Comparison of ENCODE assay signal across 30 cellular contexts in genomic region chr13:36115306-36115705, GRCh38. TPM values are rescaled to one million over a fixed set of nuclear protein-coding genes. Genes with fewer than 3 reads are reported as not detected.
"Had no signal": no experiment of that assay in that cellular context is flagged by ENCODE, and none has a peak within 500 bp of the region (broad histone marks: within the 10 kb centered on the region; RNA-seq: fewer than 3 reads in every experiment).

No MANE protein-coding gene starts in this region.

- ATAC-seq: activated CD4-positive, alpha-beta T cell treated with anti-CD3 and anti-CD28 coated beads for 36 hours; activated CD8-positive, alpha-beta memory T cell treated with anti-CD3 and anti-CD28 coated beads, Interleukin-2, amount 10 ng/mL, durations not matched to agents 7 days and 5 days; activated CD8-positive, alpha-beta T cell treated with anti-CD3 and anti-CD28 coated beads, Interleukin-2, amount 10 ng/mL, durations not matched to agents 7 days and 5 days; activated naive CD8-positive, alpha-beta T cell treated with anti-CD3 and anti-CD28 coated beads, Interleukin-2, amount 50 U/mL, for 24 hours; body of pancreas; esophagus mucosa had no signal

- DNase-seq: activated CD4-positive, alpha-beta memory T cell treated with anti-CD3 and anti-CD28 coated beads for 36 hours; activated CD4-positive, alpha-beta T cell treated with anti-CD3 and anti-CD28 coated beads for 36 hours; activated CD4-positive, alpha-beta T cell treated with anti-CD3 and anti-CD28 coated beads, Interleukin-2, amount 10 ng/mL, durations not matched to agents 24 days and 14 days; activated CD4-positive, CD25-positive, alpha-beta regulatory T cell; activated CD4-positive, CD25-positive, alpha-beta regulatory T cell treated with anti-CD3 and anti-CD28 coated beads, Interleukin-2, amount 50 U/mL, for 72 hours; activated CD8-positive, alpha-beta memory T cell treated with anti-CD3 and anti-CD28 coated beads, Interleukin-2, amount 10 ng/mL, durations not matched to agents 7 days and 5 days; activated CD8-positive, alpha-beta memory T cell treated with anti-CD3 and anti-CD28 coated beads, Interleukin-2, amount 50 U/mL, for 4 hours; activated CD8-positive, alpha-beta T cell treated with anti-CD3 and anti-CD28 coated beads, Interleukin-2, amount 10 ng/mL, durations not matched to agents 7 days and 5 days; activated effector memory CD4-positive, alpha-beta T cell treated with anti-CD3 and anti-CD28 coated beads, Interleukin-2, amount 50 U/mL, for 16 hours; activated naive CD4-positive, alpha-beta T cell treated with anti-CD3 and anti-CD28 coated beads for 36 hours; activated naive CD8-positive, alpha-beta T cell treated with anti-CD3 and anti-CD28 coated beads for 36 hours; activated naive CD8-positive, alpha-beta T cell treated with anti-CD3 and anti-CD28 coated beads, Interleukin-2, amount 50 U/mL, for 24 hours; activated T-cell treated with anti-CD3 and anti-CD28 coated beads, Interleukin-2, amount 50 U/mL, for 1 hour; activated T-cell treated with anti-CD3 and anti-CD28 coated beads, Interleukin-2, amount 50 U/mL, for 48 hours; adrenal gland; amygdala; aorta; body of pancreas; central memory CD4-positive, alpha-beta T cell; cerebellar nuclear complex; colonic mucosa; effector CD8-positive, alpha-beta T cell; foreskin fibroblast; head of caudate nucleus; T-helper 2 cell had no signal

- H3K27ac Mint-ChIP-seq: activated CD4-positive, alpha-beta memory T cell treated with anti-CD3 and anti-CD28 coated beads for 36 hours; activated CD4-positive, alpha-beta T cell treated with anti-CD3 and anti-CD28 coated beads for 36 hours; activated CD4-positive, alpha-beta T cell treated with anti-CD3 and anti-CD28 coated beads, Interleukin-2, amount 10 ng/mL, durations not matched to agents 24 days and 14 days; activated CD8-positive, alpha-beta memory T cell treated with anti-CD3 and anti-CD28 coated beads, Interleukin-2, amount 10 ng/mL, durations not matched to agents 7 days and 5 days; activated CD8-positive, alpha-beta T cell treated with anti-CD3 and anti-CD28 coated beads, Interleukin-2, amount 10 ng/mL, durations not matched to agents 7 days and 5 days; activated naive CD4-positive, alpha-beta T cell treated with anti-CD3 and anti-CD28 coated beads for 36 hours; activated naive CD4-positive, alpha-beta T cell treated with anti-CD3 and anti-CD28 coated beads, Interleukin-2, amount 50 U/mL, for 24 hours; activated naive CD8-positive, alpha-beta T cell treated with anti-CD3 and anti-CD28 coated beads for 36 hours; activated naive CD8-positive, alpha-beta T cell treated with anti-CD3 and anti-CD28 coated beads, Interleukin-2, amount 50 U/mL, for 24 hours; activated T-helper 1 cell treated with anti-CD3 and anti-CD28 coated beads, Interleukin-12 subunit alpha, Interleukin-12 subunit beta, Interleukin-2, Interleukin-4 antibody, amounts not matched to agents 30 ng/mL and 10 ng/mL and 1 ng/mL, durations not matched to agents 14 hours and 24 hours and 36 hours; activated T-helper 2 cell treated with anti-CD3 and anti-CD28 coated beads, Interferon-gamma antibody, Interleukin-2, Interleukin-4, amounts not matched to agents 10 μg/mL and 5 μg/mL and 100 μg/mL, durations not matched to agents 14 hours and 24 hours and 36 hours had no signal

- H3K4me3 Mint-ChIP-seq: activated CD4-positive, alpha-beta memory T cell treated with anti-CD3 and anti-CD28 coated beads for 36 hours; activated CD4-positive, alpha-beta T cell treated with anti-CD3 and anti-CD28 coated beads for 36 hours; activated CD4-positive, alpha-beta T cell treated with anti-CD3 and anti-CD28 coated beads, Interleukin-2, amount 10 ng/mL, durations not matched to agents 24 days and 14 days; activated CD8-positive, alpha-beta memory T cell treated with anti-CD3 and anti-CD28 coated beads, Interleukin-2, amount 10 ng/mL, durations not matched to agents 7 days and 5 days; activated CD8-positive, alpha-beta T cell treated with anti-CD3 and anti-CD28 coated beads, Interleukin-2, amount 10 ng/mL, durations not matched to agents 7 days and 5 days; activated naive CD4-positive, alpha-beta T cell treated with anti-CD3 and anti-CD28 coated beads for 36 hours; activated naive CD4-positive, alpha-beta T cell treated with anti-CD3 and anti-CD28 coated beads, Interleukin-2, amount 50 U/mL, for 24 hours; activated naive CD8-positive, alpha-beta T cell treated with anti-CD3 and anti-CD28 coated beads for 36 hours; activated naive CD8-positive, alpha-beta T cell treated with anti-CD3 and anti-CD28 coated beads, Interleukin-2, amount 50 U/mL, for 24 hours; activated T-helper 1 cell treated with anti-CD3 and anti-CD28 coated beads, Interleukin-12 subunit alpha, Interleukin-12 subunit beta, Interleukin-2, Interleukin-4 antibody, amounts not matched to agents 30 ng/mL and 10 ng/mL and 1 ng/mL, durations not matched to agents 14 hours and 24 hours and 36 hours had no signal

- H3K4me1 Mint-ChIP-seq: activated CD4-positive, alpha-beta T cell treated with anti-CD3 and anti-CD28 coated beads for 36 hours; activated CD4-positive, alpha-beta T cell treated with anti-CD3 and anti-CD28 coated beads, Interleukin-2, amount 10 ng/mL, durations not matched to agents 24 days and 14 days; activated CD8-positive, alpha-beta memory T cell treated with anti-CD3 and anti-CD28 coated beads, Interleukin-2, amount 10 ng/mL, durations not matched to agents 7 days and 5 days; activated naive CD4-positive, alpha-beta T cell treated with anti-CD3 and anti-CD28 coated beads, Interleukin-2, amount 50 U/mL, for 24 hours; activated naive CD8-positive, alpha-beta T cell treated with anti-CD3 and anti-CD28 coated beads for 36 hours; activated naive CD8-positive, alpha-beta T cell treated with anti-CD3 and anti-CD28 coated beads, Interleukin-2, amount 50 U/mL, for 24 hours had no signal

- H3K36me3 Mint-ChIP-seq: activated CD4-positive, alpha-beta memory T cell treated with anti-CD3 and anti-CD28 coated beads for 36 hours; activated CD8-positive, alpha-beta memory T cell treated with anti-CD3 and anti-CD28 coated beads, Interleukin-2, amount 10 ng/mL, durations not matched to agents 7 days and 5 days; activated naive CD4-positive, alpha-beta T cell treated with anti-CD3 and anti-CD28 coated beads, Interleukin-2, amount 50 U/mL, for 24 hours; activated naive CD8-positive, alpha-beta T cell treated with anti-CD3 and anti-CD28 coated beads for 36 hours had no signal

- H3K9me3 Mint-ChIP-seq: activated CD4-positive, alpha-beta memory T cell treated with anti-CD3 and anti-CD28 coated beads for 36 hours; activated CD4-positive, alpha-beta T cell treated with anti-CD3 and anti-CD28 coated beads, Interleukin-2, amount 10 ng/mL, durations not matched to agents 24 days and 14 days; activated naive CD4-positive, alpha-beta T cell treated with anti-CD3 and anti-CD28 coated beads for 36 hours; activated naive CD8-positive, alpha-beta T cell treated with anti-CD3 and anti-CD28 coated beads for 36 hours; activated T-helper 1 cell treated with anti-CD3 and anti-CD28 coated beads, Interleukin-12 subunit alpha, Interleukin-12 subunit beta, Interleukin-2, Interleukin-4 antibody, amounts not matched to agents 30 ng/mL and 10 ng/mL and 1 ng/mL, durations not matched to agents 14 hours and 24 hours and 36 hours; activated T-helper 2 cell treated with anti-CD3 and anti-CD28 coated beads, Interferon-gamma antibody, Interleukin-2, Interleukin-4, amounts not matched to agents 10 μg/mL and 5 μg/mL and 100 μg/mL, durations not matched to agents 14 hours and 24 hours and 36 hours had no signal

- H3K27me3 Mint-ChIP-seq: activated CD4-positive, alpha-beta memory T cell treated with anti-CD3 and anti-CD28 coated beads for 36 hours; activated CD4-positive, alpha-beta T cell treated with anti-CD3 and anti-CD28 coated beads for 36 hours; activated CD4-positive, alpha-beta T cell treated with anti-CD3 and anti-CD28 coated beads, Interleukin-2, amount 10 ng/mL, durations not matched to agents 24 days and 14 days; activated CD8-positive, alpha-beta memory T cell treated with anti-CD3 and anti-CD28 coated beads, Interleukin-2, amount 10 ng/mL, durations not matched to agents 7 days and 5 days; activated naive CD8-positive, alpha-beta T cell treated with anti-CD3 and anti-CD28 coated beads for 36 hours; activated naive CD8-positive, alpha-beta T cell treated with anti-CD3 and anti-CD28 coated beads, Interleukin-2, amount 50 U/mL, for 24 hours had no signal

RNA-seq across cellular contexts. Expression of gene DCLK1, which starts 15.9 kb away (rescaled TPM):
- polyA plus RNA-seq: cardiac muscle cell had no signal
